In genomic region chr4:75672461-75673026, GRCh38 we compare ENCODE assay signal across 8 cellular contexts. TPM values are rescaled to one million over a fixed set of nuclear protein-coding genes. Genes with fewer than 3 reads are reported as not detected.
DNase-seq lines count a peak whose midpoint lies in the region; ATAC-seq and TF ChIP-seq lines count a peak whose summit lies in the region.

No MANE protein-coding gene starts in this region.

- TF ChIP-seq RAD21 in SK-N-SH (IDR thresholded peaks at IDR 0.05; ENCODE audit: low read length): no peak

- H2BK120ac ChIP-seq in trophoblast cell (ENCODE audit: insufficient read depth, low read length, poor library complexity): peak overlapping the region; percentile 54

- H3K79me2 ChIP-seq in SK-N-SH (ENCODE audit: insufficient read depth) (peaks cover 57% of the 10 kb centered on the region), trophoblast cell (ENCODE audit: control insufficient read depth, insufficient read depth, low read length, poor library complexity) (peaks cover 12% of the 10 kb centered on the region)

- H3K4me1 ChIP-seq in HUES64 (ENCODE audit: insufficient read depth, low read length) (peaks cover 43% of the 10 kb centered on the region), SK-N-SH (ENCODE audit: control insufficient read depth in 1 of 2, insufficient read depth in 2 of 2, low read depth in 1 of 2, low read length in 1 of 2) (peaks cover 0 to 5% of the 10 kb centered on the region in 2 experiments; a peak in 2 of 4 replicates), trophoblast cell (ENCODE audit: control insufficient read depth in 1 of 2, insufficient read depth in 2 of 2, low read length in 2 of 2) (peaks cover 1 to 4% of the 10 kb centered on the region in 2 experiments), transverse colon (peaks cover 17 to 62% (median 28%) of the 10 kb centered on the region in 4 donors)

- H3K4ac ChIP-seq in trophoblast cell (ENCODE audit: low read depth, low read length): peak overlapping the region; percentile 92

- CTCF ChIA-PET in SK-N-SH (lab: Yijun Ruan, JAX): interaction anchor here (1.2 to 6.3 kb wide), 2 partner anchors 51 to 176 kb away, joined by 3 to 45 read pairs; partner anchors contain the start of gene USO1

- no peaks in the 10 kb centered on the region for H3K9me3 Mint-ChIP-seq in activated naive CD4-positive, alpha-beta T cell treated with anti-CD3 and anti-CD28 coated beads, Interleukin-2, amount 50 U/mL, for 72 hours

- H4K91ac ChIP-seq in trophoblast cell (ENCODE audit: low read depth, low read length): peak overlapping the region; percentile 78

- no peaks in the 10 kb centered on the region for H3K27me3 ChIP-seq in HUES64 (ENCODE audit: insufficient read depth, low read length)
- H3K27me3 ChIP-seq in SK-N-SH (ENCODE audit: insufficient read depth): no peaks in the 10 kb centered on the region
- no peaks in the 10 kb centered on the region for H3K27me3 ChIP-seq in trophoblast cell (ENCODE audit: insufficient read depth, low read length)
- H3K27me3 ChIP-seq in transverse colon: no peaks in the 10 kb centered on the region

- TF ChIP-seq CTCF in SK-N-SH (IDR thresholded peaks at IDR 0.05) (no peak), transverse colon (IDR thresholded peaks at IDR 0.05) (no peak)

- peak overlapping the region; percentile 73 for H3K18ac ChIP-seq in trophoblast cell (ENCODE audit: low read length)

- H3K9me2 ChIP-seq in SK-N-SH: no peaks in the 10 kb centered on the region

- WGBS in HUES64: under 1% methylated on average over 44 of the region's 44 CpGs
- WGBS in SK-N-SH (ENCODE audit: low lambda C conversion rate): 1% methylated on average over 29 of the region's 44 CpGs
- no CpG with 5 or more reads among the region's 44 CpGs for WGBS in trophoblast cell (ENCODE audit: extremely low coverage, insufficient coverage, insufficient read length)
- WGBS in transverse colon (ENCODE audit: low coverage in 1 of 2), 2 donors: 0% methylated on average over 44 of the region's 44 CpGs; no CpG with 5 or more reads in 1 of the 2 donors

- H3K23ac ChIP-seq in trophoblast cell (ENCODE audit: low read length): no peak overlapping the region

- H3K9me3 ChIP-seq in HUES64 (ENCODE audit: insufficient read depth, low read depth, low read length) (no peaks in the 10 kb centered on the region), SK-N-SH (no peaks in the 10 kb centered on the region), trophoblast cell (ENCODE audit: insufficient read depth, low read depth, low read length) (no peaks in the 10 kb centered on the region), transverse colon (no peaks in the 10 kb centered on the region)

- in situ Hi-C loops in transverse colon (cut with MboI; ENCODE audit: low pct_ligation_motif_present in 1 of 4, low pct_unique_long_range_greater_than_20kb in 1 of 4, low sequenced_read_pairs in 3 of 4): loop anchor here in 1 of 4 donors (10.0 kb wide), 1 partner anchor 52 kb away; the partner anchor contains the start of gene USO1

- H3K9ac ChIP-seq in HUES64 (ENCODE audit: low read depth, low read length) (peak overlapping the region; percentile 94), SK-N-SH (peak overlapping the region; percentile 96), trophoblast cell (ENCODE audit: low read length) (peak overlapping the region; percentile 68)

- intact Hi-C loops in cardiac septum (cut with DNase I): loop anchor here (1.0 kb wide), 1 partner anchor 52 kb away; the partner anchor contains the start of gene USO1
- intact Hi-C loops in transverse colon (cut with DNase I; ENCODE audit: low total_unique reads): no loop called here

- peak overlapping the region; percentile 28 for H2AK5ac ChIP-seq in trophoblast cell (ENCODE audit: low read length)

- peak overlapping the region; percentile 92 for H3K4me2 ChIP-seq in SK-N-SH
- H3K4me2 ChIP-seq in trophoblast cell (ENCODE audit: low read length): peak overlapping the region; percentile 59

- no peak for TF ChIP-seq POLR2A in transverse colon (IDR thresholded peaks at IDR 0.05)

- peaks cover 20 to 27% of the 10 kb centered on the region in 2 donors for H3K36me3 Mint-ChIP-seq in activated naive CD4-positive, alpha-beta T cell treated with anti-CD3 and anti-CD28 coated beads, Interleukin-2, amount 50 U/mL, for 72 hours

- peaks cover 12% of the 10 kb centered on the region for H3K79me1 ChIP-seq in trophoblast cell (ENCODE audit: low read length)

- peak overlapping the region; percentile 73 for H4K12ac ChIP-seq in trophoblast cell (ENCODE audit: low read depth, low read length)

- H2AFZ ChIP-seq in SK-N-SH (ENCODE audit: low read depth): peak overlapping the region; percentile 81; the same call in 1 of the 2 replicates
- peak overlapping the region; percentile 57 for H2AFZ ChIP-seq in trophoblast cell (ENCODE audit: insufficient read depth, low read length, poor library complexity)

- H2BK5ac ChIP-seq in trophoblast cell (ENCODE audit: low read depth, low read length, poor library complexity): peak overlapping the region; percentile 72

- H3K4me3 ChIP-seq in HUES64 (ENCODE audit: low read length) (peak overlapping the region; percentile 94), SK-N-SH (ENCODE audit: low read depth in 2 of 2, low read length in 1 of 2) (peak overlapping the region; percentile 76 to 99), trophoblast cell (ENCODE audit: low read depth, low read length) (peak overlapping the region; percentile 88), transverse colon (peak overlapping the region; percentile 76 to 98 (median 80))

- ATAC-seq in GM21423 (IDR thresholded peaks at IDR 0.05; ENCODE audit: unreplicated experiment): peak; percentile 23
- ATAC-seq in activated naive CD4-positive, alpha-beta T cell treated with anti-CD3 and anti-CD28 coated beads, Interleukin-2, amount 50 U/mL, for 72 hours: peak; percentile 21 to 26

- H3K14ac ChIP-seq in trophoblast cell (ENCODE audit: low read length): peak overlapping the region; percentile 87

- POLR2A ChIA-PET in SK-N-SH (lab: Yijun Ruan, JAX): interaction anchor here (0.5 to 2.3 kb wide), 2 partner anchors 23 to 51 kb away, joined by 3 to 24 read pairs; partner anchors contain the start of gene USO1

- peak overlapping the region; percentile 98 for H3K27ac ChIP-seq in HUES64 (ENCODE audit: low read depth, low read length)
- H3K27ac ChIP-seq in SK-N-SH (ENCODE audit: low read depth in 2 of 2, low read length in 1 of 2): peak overlapping the region; percentile 87 to 98
- H3K27ac ChIP-seq in trophoblast cell (ENCODE audit: low read depth, low read length): peak overlapping the region; percentile 87
- H3K27ac ChIP-seq in transverse colon: peak overlapping the region; percentile 92 to 100 (median 96)

- H3K36me3 ChIP-seq in HUES64 (ENCODE audit: insufficient read depth, low read length) (0 out of 2 replicates have a peak, but pooled peaks cover 3% of the 10 kb centered on the region), SK-N-SH (replicated peaks in 1 of 2; ENCODE audit: control insufficient read depth in 1 of 2, insufficient read depth in 2 of 2, low read length in 1 of 2) (no peaks in the 10 kb centered on the region), trophoblast cell (ENCODE audit: control insufficient read depth in 1 of 2, insufficient read depth in 2 of 2, low read length in 2 of 2) (peaks cover 0 to 2% of the 10 kb centered on the region in 2 experiments), transverse colon (no peaks in the 10 kb centered on the region)

- no peak overlapping the region for H2BK12ac ChIP-seq in trophoblast cell (ENCODE audit: low read length)

- DNase-seq in DMS79 (lab: John Stamatoyannopoulos, UW) (peak; percentile 28), SK-N-SH (peak; percentile 66), cardiac septum (ENCODE audit: low spot score) (peak; percentile 84), trophoblast cell (peak; percentile 67 to 78), transverse colon (peak; percentile 80)
- peak; percentile 75 to 83 for DNase-seq in activated naive CD4-positive, alpha-beta T cell treated with anti-CD3 and anti-CD28 coated beads, Interleukin-2, amount 50 U/mL, for 72 hours (ENCODE audit: low spot score in 2 of 2)

- TF ChIP-seq EP300 in SK-N-SH (IDR thresholded peaks at IDR 0.05; ENCODE audit: borderline replicate concordance in 1 of 2, low read depth in 1 of 2, low read length in 1 of 2): no peak
- TF ChIP-seq EP300 in transverse colon (IDR thresholded peaks at IDR 0.05; ENCODE audit: low read depth): no peak

- H3F3A ChIP-seq in SK-N-SH (replicated peaks; ENCODE audit: insufficient read depth): peaks cover 9% of the 10 kb centered on the region

- H3K27ac Mint-ChIP-seq in activated naive CD4-positive, alpha-beta T cell treated with anti-CD3 and anti-CD28 coated beads, Interleukin-2, amount 50 U/mL, for 72 hours: peak overlapping the region; percentile 99

- H4K20me1 ChIP-seq in SK-N-SH (ENCODE audit: insufficient read depth): peaks cover 45% of the 10 kb centered on the region

- peak overlapping the region; percentile 79 for H4K8ac ChIP-seq in trophoblast cell (ENCODE audit: low read depth, low read length)

RNA-seq across cellular contexts. Expression of gene G3BP2, which starts 0.7 kb away (rescaled TPM):
- 205 TPM for polyA plus RNA-seq in HUES64 (2013, experiment 1 of 2)
- polyA plus RNA-seq in HUES64 (2013, experiment 2 of 2): 202 TPM
- 35.9 and 50.1 TPM in 2 replicates for polyA plus RNA-seq in SK-N-SH (2012; rRNA removed)
- 61.6 and 66.2 TPM in 2 replicates for polyA plus RNA-seq in SK-N-SH (2012; cell fraction: cytosol; rRNA removed)
- 16.0 and 32.9 TPM in 2 replicates for polyA plus RNA-seq in SK-N-SH (2012; cell fraction: nucleus; rRNA removed)
- total RNA-seq in activated naive CD4-positive, alpha-beta T cell treated with anti-CD3 and anti-CD28 coated beads, Interleukin-2, amount 50 U/mL, for 72 hours: 100 to 1,000 TPM; 118 to 122 TPM
- total RNA-seq in cardiac septum (78.3 TPM), transverse colon (100 to 1,000 TPM in 2 of 4 donors, 10 to 100 TPM in 2; 50.7 to 110 (median 88.0) TPM)
- polyA plus RNA-seq in trophoblast cell (2013): 96.0 and 96.1 TPM in 2 replicates

RNA-seq across cellular contexts. Expression of gene CDKL2, which starts 42.2 kb away (rescaled TPM):
- 0.50 TPM for polyA plus RNA-seq in HUES64 (2013, experiment 1 of 2)
- 0.51 TPM for polyA plus RNA-seq in HUES64 (2013, experiment 2 of 2)
- 0.41 and 0.58 TPM in 2 replicates for polyA plus RNA-seq in SK-N-SH (2012; rRNA removed)
- 0.58 and 0.94 TPM in 2 replicates for polyA plus RNA-seq in SK-N-SH (2012; cell fraction: cytosol; rRNA removed)
- polyA plus RNA-seq in SK-N-SH (2012; cell fraction: nucleus; rRNA removed): 1.5 and 2.3 TPM in 2 replicates
- 1 to 10 TPM; 1.5 to 2.9 TPM for total RNA-seq in activated naive CD4-positive, alpha-beta T cell treated with anti-CD3 and anti-CD28 coated beads, Interleukin-2, amount 50 U/mL, for 72 hours
- total RNA-seq in cardiac septum: 0.70 TPM
- polyA plus RNA-seq in trophoblast cell (2013): 0.19 and 0.32 TPM in 2 replicates
- 1 to 10 TPM in 2 of 4 donors, under 1 TPM in 1, not detected in 1; 0.79 to 7.6 (median 1.2) TPM for total RNA-seq in transverse colon

RNA-seq across cellular contexts. Expression of gene USO1, which starts 51.8 kb away (rescaled TPM):
- polyA plus RNA-seq in HUES64 (2013, experiment 1 of 2): 99.8 TPM
- polyA plus RNA-seq in HUES64 (2013, experiment 2 of 2): 99.9 TPM
- 25.6 and 38.8 TPM in 2 replicates for polyA plus RNA-seq in SK-N-SH (2012; rRNA removed)
- 41.4 and 46.9 TPM in 2 replicates for polyA plus RNA-seq in SK-N-SH (2012; cell fraction: cytosol; rRNA removed)
- polyA plus RNA-seq in SK-N-SH (2012; cell fraction: nucleus; rRNA removed): 13.3 and 32.7 TPM in 2 replicates
- 10 to 100 TPM; 44.7 to 50.6 TPM for total RNA-seq in activated naive CD4-positive, alpha-beta T cell treated with anti-CD3 and anti-CD28 coated beads, Interleukin-2, amount 50 U/mL, for 72 hours
- total RNA-seq in cardiac septum (70.5 TPM), transverse colon (100 to 1,000 TPM in 1 of 4 donors, 10 to 100 TPM in 3; 24.3 to 110 (median 61.0) TPM)
- polyA plus RNA-seq in trophoblast cell (2013): 66.2 and 67.9 TPM in 2 replicates

Comparison
In these comparisons a context has a peak if more than half of its experiments do, and no peak if none do; other contexts are left out.
1. Peak in every context shown above with its lines: DNase-seq, ATAC-seq, H3K4me3 ChIP-seq and H3K27ac ChIP-seq.
2. DNase-seq: peak in every context shown above with its lines; median percentile 84 in cardiac septum; 80 in transverse colon; 79 in activated naive CD4-positive, alpha-beta T cell treated with anti-CD3 and anti-CD28 coated beads, Interleukin-2, amount 50 U/mL, for 72 hours; 72 in trophoblast cell; 66 in SK-N-SH; 28 in DMS79.